In genomic region chr14:62546862-62547474, GRCh38 we compare ENCODE assay signal across 18 cellular contexts.
DNase-seq lines count a peak whose midpoint lies in the region; ATAC-seq, FAIRE-seq and TF ChIP-seq lines count a peak whose summit lies in the region.
"Had no signal": no experiment of that assay in that cellular context is flagged by ENCODE, and none has a peak within 500 bp of the region (broad histone marks: within the 10 kb centered on the region; RNA-seq: fewer than 3 reads in every experiment).

No MANE protein-coding gene starts in this region.

- H3K4me2 ChIP-seq in A549: no peak overlapping the region
- no peak overlapping the region for H3K4me2 ChIP-seq in MM.1S (ENCODE audit: low read depth, low read length)
- H3K4me2 ChIP-seq: SK-N-SH had no signal

- no peak for TF ChIP-seq POLR2A in A549 (IDR thresholded peaks at IDR 0.05; ENCODE audit: low read length)

- ATAC-seq in A549 (no peak), T-helper 17 cell (no peak), foreskin keratinocyte (peak; percentile 44), left lung (no peak), GM21737 (IDR thresholded peaks at IDR 0.05; ENCODE audit: unreplicated experiment) (no peak)
- ATAC-seq: Panc1, Right ventricle myocardium inferior had no signal

- CTCF ChIA-PET in A549 (lab: Yijun Ruan, JAX): no interaction called here

- TF ChIP-seq CTCF in A549 (IDR thresholded peaks at IDR 0.05): no peak
- TF ChIP-seq CTCF in foreskin keratinocyte (conservative IDR thresholded peaks at IDR 0.05): no peak
- TF ChIP-seq CTCF in left lung (IDR thresholded peaks at IDR 0.05): no peak
- TF ChIP-seq CTCF in MM.1S (IDR thresholded peaks at IDR 0.05; ENCODE audit: low read length): no peak

- H3K79me2 ChIP-seq in MM.1S (ENCODE audit: low read length): no peaks in the 10 kb centered on the region

- H4K20me1 ChIP-seq in MM.1S (ENCODE audit: insufficient read depth, low read length): no peaks in the 10 kb centered on the region

- H3K4me3 ChIP-seq in A549: no peak overlapping the region
- no peak overlapping the region for H3K4me3 ChIP-seq in left lung
- H3K4me3 ChIP-seq in MM.1S (ENCODE audit: low read length): no peak overlapping the region

- no peaks in the 10 kb centered on the region for H3K4me1 ChIP-seq in A549
- H3K4me1 ChIP-seq in foreskin keratinocyte: no peaks in the 10 kb centered on the region
- H3K4me1 ChIP-seq in left lung: no peaks in the 10 kb centered on the region
- H3K4me1 ChIP-seq in MM.1S (ENCODE audit: low read length): no peaks in the 10 kb centered on the region

- intact Hi-C loops in left lung (cut with DNase I): no loop called here

- H3K27me3 ChIP-seq in foreskin keratinocyte (no peaks in the 10 kb centered on the region), left lung (no peaks in the 10 kb centered on the region), MM.1S (replicated peaks; ENCODE audit: insufficient read depth, low read length) (no peaks in the 10 kb centered on the region)

- FAIRE-seq in A549 (lab: Jason Lieb, UNC): no peak
- FAIRE-seq: H54 had no signal

- no peak overlapping the region for H3K27ac ChIP-seq in A549
- no peak overlapping the region for H3K27ac ChIP-seq in foreskin keratinocyte
- H3K27ac ChIP-seq in left lung: no peak overlapping the region
- no peak overlapping the region for H3K27ac ChIP-seq in MM.1S (ENCODE audit: low read length)

- H3K9me3 ChIP-seq in A549 (no peaks in the 10 kb centered on the region; the same call in 2 of the 3 replicates), T-helper 17 cell (ENCODE audit: control insufficient read depth, low read length, poor library complexity, severe bottlenecking) (no peaks in the 10 kb centered on the region), left lung (peaks cover 0 to 16% of the 10 kb centered on the region in 2 donors), MM.1S (replicated peaks; ENCODE audit: insufficient read depth, low read length) (no peaks in the 10 kb centered on the region)
- H3K9me3 ChIP-seq: SK-N-SH had no signal

- H2AFZ ChIP-seq in MM.1S (ENCODE audit: low read length): no peak overlapping the region

- no peak for TF ChIP-seq EP300 in A549 (IDR thresholded peaks at IDR 0.05)

- DNase-seq in A549 (ENCODE audit: low read depth in 1 of 2, low spot score in 1 of 2): peak in 1 of 2 experiments; percentile 12
- DNase-seq in HCEC 1CT: peak; percentile 15
- DNase-seq in T-helper 17 cell: no peak
- peak; percentile 15 to 63 for DNase-seq in foreskin keratinocyte
- no peak for DNase-seq in left lung
- no peak for DNase-seq in MM.1S
- no peak for DNase-seq in mesenteric fat pad (ENCODE audit: low spot score)
- DNase-seq: AML-193; CD4-positive, CD25-positive, alpha-beta regulatory T cell; Karpas-422; NCI-H1417; NCI-H2029 treated with DMSO at 0.1 percent for 48 hours; NCI-H526; SK-N-SH had no signal

- no peaks in the 10 kb centered on the region for H3F3A ChIP-seq in MM.1S (ENCODE audit: insufficient read depth, low read length)

- peak overlapping the region; percentile 12 for H3K4me3 Mint-ChIP-seq in T-helper 17 cell
- H3K4me3 Mint-ChIP-seq: CD4-positive, CD25-positive, alpha-beta regulatory T cell had no signal

- POLR2A ChIA-PET in A549 (lab: Yijun Ruan, JAX): no interaction called here

- no peaks in the 10 kb centered on the region for H3K27me3 Mint-ChIP-seq in T-helper 17 cell
- H3K27me3 Mint-ChIP-seq: CD4-positive, CD25-positive, alpha-beta regulatory T cell had no signal

- no peaks in the 10 kb centered on the region for H3K4me1 Mint-ChIP-seq in T-helper 17 cell
- H3K4me1 Mint-ChIP-seq: CD4-positive, CD25-positive, alpha-beta regulatory T cell had no signal

- no peak overlapping the region for H3K9ac ChIP-seq in MM.1S (ENCODE audit: low read length)
- H3K9ac ChIP-seq: SK-N-SH had no signal

- H3K9me2 ChIP-seq in MM.1S (replicated peaks; ENCODE audit: insufficient read depth, low read length): no peaks in the 10 kb centered on the region
- H3K9me2 ChIP-seq: SK-N-SH had no signal

- no peak for TF ChIP-seq RAD21 in A549 (conservative IDR thresholded peaks at IDR 0.05 in 1 of 2, IDR thresholded peaks at IDR 0.05 in 1 of 2)

- H3K36me3 Mint-ChIP-seq in T-helper 17 cell (ENCODE audit: low read depth): no peaks in the 10 kb centered on the region
- H3K36me3 Mint-ChIP-seq: CD4-positive, CD25-positive, alpha-beta regulatory T cell had no signal

- H3K36me3 ChIP-seq in left lung (no peaks in the 10 kb centered on the region), MM.1S (replicated peaks; ENCODE audit: insufficient read depth, low read length) (no peaks in the 10 kb centered on the region)

- no peak overlapping the region for H3K27ac Mint-ChIP-seq in T-helper 17 cell
- H3K27ac Mint-ChIP-seq: CD4-positive, CD25-positive, alpha-beta regulatory T cell had no signal

- 63% methylated on average over 1 of the region's 1 CpG for WGBS in A549 (ENCODE audit: missing lambda C conversion rate)

TF ChIP-seq in A549, 52 proteins besides CTCF, POLR2A, EP300 and RAD21:
- TF ChIP-seq FOSL2 (IDR thresholded peaks at IDR 0.05) (no peak), FOSL2 (CRISPR knock-in tag; IDR thresholded peaks at IDR 0.05) (no peak), ATOH8 (CRISPR knock-in tag; IDR thresholded peaks at IDR 0.05; ENCODE audit: low read depth) (no peak), ZNF302 (CRISPR knock-in tag; IDR thresholded peaks at IDR 0.05) (no peak), MAFK (IDR thresholded peaks at IDR 0.05; ENCODE audit: partially characterized antibody) (peak; percentile 68), NFE2L2 (conservative IDR thresholded peaks at IDR 0.05; ENCODE audit: low read length) (0 out of 2 replicates have a peak, but pooled peaks have one; percentile 13), HDAC2 (IDR thresholded peaks at IDR 0.05) (no peak)
TF ChIP-seq in A549: peak in this region for 2.

Comparison
In these comparisons a context has a peak if more than half of its experiments do, and no peak if none do; other contexts are left out.
1. DNase-seq: peak in HCEC 1CT (single experiment) and foreskin keratinocyte (2 of 2); none in T-helper 17 cell (0 of 3), left lung (0 of 2), MM.1S (single experiment) and mesenteric fat pad (single experiment).